In genomic region chr3:128503164-128503651, GRCh38 we compare ENCODE assay signal across 1 cellular context.
TF ChIP-seq lines count a peak whose summit lies in the region.

No MANE protein-coding gene starts in this region.

TF ChIP-seq in K562, 482 proteins besides CTCF, POLR2A, EP300 and RAD21 (continued from another document):
- TF ChIP-seq KLF16 (IDR thresholded peaks at IDR 0.05), result peak; percentile 16; the same call in 1 of the 2 replicates
- no peak for TF ChIP-seq JUN (IDR thresholded peaks at IDR 0.05; ENCODE audit: borderline replicate concordance, low read depth, low read length)
- no peak for TF ChIP-seq JUN (CRISPR knock-in tag; IDR thresholded peaks at IDR 0.05; ENCODE audit: borderline replicate concordance)
- no peak for TF ChIP-seq CAMTA2 (CRISPR knock-in tag; conservative IDR thresholded peaks at IDR 0.05)
- no peak for TF ChIP-seq ZNF589 (CRISPR knock-in tag; IDR thresholded peaks at IDR 0.05; ENCODE audit: low read depth)
- TF ChIP-seq RBM34 (IDR thresholded peaks at IDR 0.05; ENCODE audit: borderline replicate concordance, insufficient read depth, low read length), result no peak
- TF ChIP-seq HNRNPH1 (optimal IDR thresholded peaks at IDR 0.05; ENCODE audit: low read depth, low read length), result no peak
- TF ChIP-seq L3MBTL2 (IDR thresholded peaks at IDR 0.05), result 0 out of 2 replicates have a peak, but pooled peaks have one; percentile 29
- TF ChIP-seq PRMT5 (CRISPR knock-in tag; IDR thresholded peaks at IDR 0.05), result no peak
- no peak for TF ChIP-seq THRB (CRISPR knock-in tag; conservative IDR thresholded peaks at IDR 0.05)
